23 cellular contexts compared by ENCODE assay signal in genomic region chr16:48405153-48405552, GRCh38. TPM values are rescaled to one million over a fixed set of nuclear protein-coding genes. Genes with fewer than 3 reads are reported as not detected.
A peak's percentile ranks its signal among the peaks of the same experiment; 100 is the strongest.
DNase-seq lines count a peak whose midpoint lies in the region; ATAC-seq, FAIRE-seq and TF ChIP-seq lines count a peak whose summit lies in the region.
"Had no signal": no experiment of that assay in that cellular context is flagged by ENCODE, and none has a peak within 500 bp of the region (broad histone marks: within the 10 kb centered on the region; RNA-seq: fewer than 3 reads in every experiment).

No MANE protein-coding gene starts in this region.

- H3F3A ChIP-seq in GM23338 (replicated peaks; ENCODE audit: low read depth): no peaks in the 10 kb centered on the region

- H3K9me3 ChIP-seq in colonic mucosa (no peaks in the 10 kb centered on the region), HepG2 (ENCODE audit: low read length) (no peaks in the 10 kb centered on the region)
- H3K9me3 ChIP-seq: BLaER1, HAP-1 had no signal

- H3K9ac ChIP-seq in colonic mucosa (ENCODE audit: low read depth in 2 of 2, low read length in 2 of 2): peak overlapping the region in 1 of 2 donors; percentile 65
- no peak overlapping the region for H3K9ac ChIP-seq in HepG2 (ENCODE audit: insufficient read depth, low read depth, low read length)
- H3K9ac ChIP-seq: BLaER1 had no signal

- H4K20me1 ChIP-seq in GM23338 (replicated peaks; ENCODE audit: insufficient read depth) (no peaks in the 10 kb centered on the region), HepG2 (ENCODE audit: insufficient read depth, low read length) (no peaks in the 10 kb centered on the region)
- H4K20me1 ChIP-seq: BLaER1 had no signal

- DNase-seq in GM23338 (ENCODE audit: low spot score): no peak
- DNase-seq in colonic mucosa: no peak
- no peak for DNase-seq in HepG2 (ENCODE audit: low spot score)
- DNase-seq in nephron progenitor cell: no peak
- DNase-seq in cerebellum (ENCODE audit: low spot score): no peak
- no peak for DNase-seq in activated T-cell treated with anti-CD3 and anti-CD28 coated beads, Interleukin-2, amount 50 U/mL, for 48 hours
- DNase-seq in mesothelial cell of epicardium (ENCODE audit: low spot score in 2 of 2, unreplicated experiment in 2 of 2): no peak
- DNase-seq: 8988T; AML-193; Calu3; CD4-positive, alpha-beta T cell; DMS 273 treated with DMSO at 0.1 percent for 48 hours; DMS79 treated with DMSO at 0.1 percent for 48 hours; EL; GOT3; HFFc6; IMR-90 had no signal

- no peak overlapping the region for H3K27ac ChIP-seq in GM23338 (ENCODE audit: low read depth)
- peak overlapping the region; percentile 77 for H3K27ac ChIP-seq in colonic mucosa
- no peak overlapping the region for H3K27ac ChIP-seq in HepG2 (ENCODE audit: extremely low read length, insufficient read depth, low read length)
- H3K27ac ChIP-seq: BLaER1, HL-60 had no signal

- H3K4me3 Mint-ChIP-seq in GM23338: no peak overlapping the region
- no peak overlapping the region for H3K4me3 Mint-ChIP-seq in nephron progenitor cell
- no peak overlapping the region for H3K4me3 Mint-ChIP-seq in mesothelial cell of epicardium
- H3K4me3 Mint-ChIP-seq: CD4-positive, alpha-beta T cell; HFFc6 had no signal

- no peak for FAIRE-seq in HepG2 (lab: Jason Lieb, UNC)
- FAIRE-seq: G401.6, GM12891 had no signal

- H3K79me2 ChIP-seq in GM23338 (replicated peaks; ENCODE audit: insufficient read depth) (no peaks in the 10 kb centered on the region), HepG2 (ENCODE audit: insufficient read depth, low read length) (no peaks in the 10 kb centered on the region)

- ATAC-seq in GM23338: no peak
- no peak for ATAC-seq in HepG2
- no peak for ATAC-seq in HG03460 (IDR thresholded peaks at IDR 0.05; ENCODE audit: unreplicated experiment)

- H3K36me3 Mint-ChIP-seq in GM23338 (ENCODE audit: low read depth): no peaks in the 10 kb centered on the region
- H3K36me3 Mint-ChIP-seq in nephron progenitor cell (ENCODE audit: low read depth): no peaks in the 10 kb centered on the region
- no peaks in the 10 kb centered on the region for H3K36me3 Mint-ChIP-seq in mesothelial cell of epicardium

- H3K9me2 ChIP-seq in GM23338 (ENCODE audit: insufficient read depth): no peaks in the 10 kb centered on the region

- H3K27me3 ChIP-seq in GM23338 (ENCODE audit: insufficient read depth) (no peaks in the 10 kb centered on the region), colonic mucosa (no peaks in the 10 kb centered on the region), HepG2 (ENCODE audit: control insufficient read depth in 1 of 2, insufficient read depth in 2 of 2, low read length in 2 of 2) (no peaks in the 10 kb centered on the region)
- H3K27me3 ChIP-seq: BLaER1 had no signal

- TF ChIP-seq EP300 in HepG2 (IDR thresholded peaks at IDR 0.05; ENCODE audit: low read depth in 2 of 2, low read length in 2 of 2) (no peak), HepG2 (CRISPR knock-in tag; IDR thresholded peaks at IDR 0.05; ENCODE audit: borderline replicate concordance) (no peak)

- H2AFZ ChIP-seq in GM23338 (peak overlapping the region; percentile 86), HepG2 (ENCODE audit: low read length) (no peak overlapping the region)

- no peak for TF ChIP-seq POLR2A in HepG2 (IDR thresholded peaks at IDR 0.05; ENCODE audit: insufficient read depth in 1 of 2, low read depth in 2 of 2, low read length in 2 of 2)

- H3K4me3 ChIP-seq in GM23338 (no peak overlapping the region), colonic mucosa (no peak overlapping the region), HepG2 (replicated peaks in 1 of 3; ENCODE audit: insufficient read depth in 1 of 3, low read depth in 2 of 3, low read length in 3 of 3) (no peak overlapping the region)
- H3K4me3 ChIP-seq: BLaER1, HAP-1 had no signal

- H3K4me2 ChIP-seq in GM23338 (no peak overlapping the region), HepG2 (ENCODE audit: low read depth, low read length) (peak overlapping the region; percentile 43)
- H3K4me2 ChIP-seq: BLaER1 had no signal

- intact Hi-C loops in colonic mucosa (cut with DNase I) (no loop called here), HepG2 (cut with micrococcal nuclease; ENCODE audit: unreplicated experiment) (loop anchor here (10.0 kb wide), 1 partner anchor 90 kb away; no protein-coding TSS in a partner anchor)

- WGBS in HepG2 (ENCODE audit: low lambda C conversion rate): 0% methylated on average over 1 of the region's 1 CpG

- no peak overlapping the region for H3K27ac Mint-ChIP-seq in GM23338
- H3K27ac Mint-ChIP-seq in nephron progenitor cell: peak overlapping the region; percentile 85
- no peak overlapping the region for H3K27ac Mint-ChIP-seq in mesothelial cell of epicardium
- H3K27ac Mint-ChIP-seq: CD4-positive, alpha-beta T cell; HFFc6 had no signal

- H3K4me1 ChIP-seq in GM23338 (ENCODE audit: insufficient read depth) (peaks cover 6% of the 10 kb centered on the region; the same call in 1 of the 2 replicates), colonic mucosa (no peaks in the 10 kb centered on the region), HepG2 (ENCODE audit: insufficient read depth, low read length) (peaks cover 64% of the 10 kb centered on the region)
- H3K4me1 ChIP-seq: BLaER1, HAP-1 had no signal

- H3K36me3 ChIP-seq in GM23338 (ENCODE audit: insufficient read depth): no peaks in the 10 kb centered on the region
- no peaks in the 10 kb centered on the region for H3K36me3 ChIP-seq in colonic mucosa
- no peaks in the 10 kb centered on the region for H3K36me3 ChIP-seq in HepG2 (replicated peaks in 1 of 2; ENCODE audit: control insufficient read depth in 1 of 2, insufficient read depth in 2 of 2, low read length in 2 of 2)
- H3K36me3 ChIP-seq: BLaER1, HAP-1 had no signal

- TF ChIP-seq CTCF in GM23338 (conservative IDR thresholded peaks at IDR 0.05; ENCODE audit: low read depth in 2 of 2) (no peak), colonic mucosa (IDR thresholded peaks at IDR 0.05) (no peak), HepG2 (CRISPR knock-in tag; IDR thresholded peaks at IDR 0.05) (no peak), nephron progenitor cell (IDR thresholded peaks at IDR 0.05) (no peak), mesothelial cell of epicardium (IDR thresholded peaks at IDR 0.05; ENCODE audit: unreplicated experiment) (no peak)

- H3K9me3 Mint-ChIP-seq in GM23338: no peaks in the 10 kb centered on the region
- no peaks in the 10 kb centered on the region for H3K9me3 Mint-ChIP-seq in nephron progenitor cell
- H3K9me3 Mint-ChIP-seq in mesothelial cell of epicardium: no peaks in the 10 kb centered on the region
- H3K9me3 Mint-ChIP-seq: CD4-positive, alpha-beta T cell; HFFc6 had no signal

- H3K4me1 Mint-ChIP-seq in GM23338 (peaks cover 7% of the 10 kb centered on the region; the same call in 2 of the 3 replicates), nephron progenitor cell (peaks cover 35% of the 10 kb centered on the region), mesothelial cell of epicardium (peaks cover 6% of the 10 kb centered on the region)

- in situ Hi-C loops in HepG2 (cut with HindIII; ENCODE audit: extremely low pct_ligation_motif_present, low pct_unique_long_range_greater_than_20kb): no loop called here

- BruUV-seq in HepG2 (replicated peaks; lab: Mats Ljungman, UMichigan): no TSS peak

- TF ChIP-seq RAD21 in HepG2 (CRISPR knock-in tag; IDR thresholded peaks at IDR 0.05): no peak

- CTCF ChIA-PET in HepG2 (lab: Yijun Ruan, JAX; ENCODE audit: low intra/inter-chr PET ratio, low total read pairs): no interaction called here

- H3K27me3 Mint-ChIP-seq in GM23338 (ENCODE audit: insufficient read depth, low read depth, poor library complexity) (peaks cover 3% of the 10 kb centered on the region), nephron progenitor cell (ENCODE audit: low read depth, poor library complexity) (peaks cover 11% of the 10 kb centered on the region), mesothelial cell of epicardium (ENCODE audit: low read depth) (no peaks in the 10 kb centered on the region)
- H3K27me3 Mint-ChIP-seq: CD4-positive, alpha-beta T cell had no signal

- POLR2A ChIA-PET in HepG2 (lab: Yijun Ruan, JAX): no interaction called here

TF ChIP-seq in GM23338, 12 proteins besides CTCF, POLR2A, EP300 and RAD21 (continues in another document):
- TF ChIP-seq POLR2AphosphoS5 (IDR thresholded peaks at IDR 0.05; ENCODE audit: low read depth) (no peak), ZNF331 (CRISPR knock-in tag; IDR thresholded peaks at IDR 0.05; ENCODE audit: low read depth) (no peak)

RNA-seq across cellular contexts. Expression of gene SIAH1, which starts 19.9 kb away (rescaled TPM):
- 47.0 and 52.7 TPM in 2 replicates for total RNA-seq in GM23338 (2014; rRNA removed; shearing (Covaris generic))
- polyA plus RNA-seq in GM23338 (2016; fragmentation: Nextera tagmentation; extraction: Ambion mirVana) (35.1 and 42.0 TPM in 2 replicates), HepG2 (2011; rRNA removed) (15.4 and 16.0 TPM in 2 replicates)
- total RNA-seq in colonic mucosa (10 to 100 TPM; 19.7 to 27.9 TPM), HepG2 (2016; rRNA removed; fragmentation: Illumina TruSeq; extraction: Trizol) (27.9 and 28.6 TPM in 2 replicates), cerebellum (76.2 TPM), mesothelial cell of epicardium (41.5 to 44.0 TPM (median 43.8 TPM) in 3 replicates)
- 12.9 and 14.7 TPM in 2 replicates for total RNA-seq in HepG2 (2016; cell fraction: cytosol; rRNA removed; fragmentation: Illumina TruSeq; extraction: Trizol; ENCODE audit: low read depth)
- total RNA-seq in HepG2 (2016; cell fraction: insoluble cytoplasmic fraction; rRNA removed; fragmentation: Illumina TruSeq; extraction: Trizol): 27.3 TPM in 2 replicates
- 34.8 and 35.5 TPM in 2 replicates for total RNA-seq in HepG2 (2016; cell fraction: membrane; rRNA removed; fragmentation: Illumina TruSeq; extraction: Trizol)
- 31.3 and 31.4 TPM in 2 replicates for total RNA-seq in HepG2 (2016; cell fraction: nucleus; rRNA removed; fragmentation: Illumina TruSeq; extraction: Trizol)
- polyA plus RNA-seq in HepG2 (2011; cell fraction: cytosol; rRNA removed): 12.9 and 14.9 TPM in 2 replicates
- 15.0 and 21.0 TPM in 2 replicates for polyA plus RNA-seq in HepG2 (2011; cell fraction: nucleus; rRNA removed)
- polyA plus RNA-seq in HepG2 (2012): 22.2 and 25.1 TPM in 2 replicates
- polyA plus RNA-seq in HepG2 (2016; cell fraction: cytosol; fragmentation: Illumina TruSeq; extraction: Trizol; ENCODE audit: low read depth): 7.5 TPM in 2 replicates
- polyA plus RNA-seq in HepG2 (2016; cell fraction: insoluble cytoplasmic fraction; fragmentation: Illumina TruSeq; extraction: Trizol; ENCODE audit: low read depth): 29.2 and 30.6 TPM in 2 replicates
- polyA plus RNA-seq in HepG2 (2016; cell fraction: membrane; fragmentation: Illumina TruSeq; extraction: Trizol; ENCODE audit: low read depth): 18.6 and 19.2 TPM in 2 replicates
- polyA plus RNA-seq in HepG2 (2016; cell fraction: nucleus; fragmentation: Illumina TruSeq; extraction: Trizol; ENCODE audit: insufficient read depth, low read depth): 36.1 and 41.1 TPM in 2 replicates
- 34.2 and 46.5 TPM in 2 replicates for polyA minus RNA-seq in HepG2 (2011; rRNA and poly(A)+ RNA removed; ENCODE audit: low replicate concordance)
- 16.2 and 16.6 TPM in 2 replicates for polyA minus RNA-seq in HepG2 (2011; cell fraction: cytosol; rRNA and poly(A)+ RNA removed)
- 47.6 and 57.8 TPM in 2 replicates for polyA minus RNA-seq in HepG2 (2011; cell fraction: nucleus; rRNA and poly(A)+ RNA removed)
